In genomic region chr2:41930807-41931566, GRCh38 we compare ENCODE assay signal across 11 cellular contexts.
A peak's percentile ranks its signal among the peaks of the same experiment; 100 is the strongest.
DNase-seq lines count a peak whose midpoint lies in the region; ATAC-seq, FAIRE-seq and TF ChIP-seq lines count a peak whose summit lies in the region.
"Had no signal": no experiment of that assay in that cellular context is flagged by ENCODE, and none has a peak within 500 bp of the region (broad histone marks: within the 10 kb centered on the region; RNA-seq: fewer than 3 reads in every experiment).

No MANE protein-coding gene starts in this region.

- H3K4me2 ChIP-seq in PC-9 = peak overlapping the region; percentile 70

- no TSS peak for BruUV-seq in PC-9 (replicated peaks; lab: Mats Ljungman, UMichigan)

- intact Hi-C loops in PC-9 (cut with micrococcal nuclease; ENCODE audit: unreplicated experiment) = loop anchor here (1.0 to 5.0 kb wide), 2 partner anchors 9 to 1141 kb away; no protein-coding TSS in a partner anchor
- intact Hi-C loops in left colon (cut with DNase I, micrococcal nuclease) = no loop called here
- intact Hi-C loops in posterior cingulate gyrus (cut with DNase I) = no loop called here

- H3K27me3 ChIP-seq in PC-9 (ENCODE audit: insufficient read depth, low read depth) (no peaks in the 10 kb centered on the region), WERI-Rb-1 (ENCODE audit: insufficient read depth, low read depth, severe bottlenecking) (peaks cover 3% of the 10 kb centered on the region)

- DNase-seq in Caki2 (ENCODE audit: low read depth) (peak; percentile 65), H54 (ENCODE audit: insufficient read length, low spot score) (peak; percentile 41), PC-9 (peak; percentile 81 to 98), mesenteric fat pad (ENCODE audit: low spot score) (peak; percentile 80), WERI-Rb-1 (no peak), left colon (no peak), posterior cingulate gyrus (no peak)
- DNase-seq: activated CD8-positive, alpha-beta memory T cell treated with anti-CD3 and anti-CD28 coated beads for 24 hours; HFFc6 had no signal

- CTCF ChIA-PET in PC-9 (lab: Charles Lee) = no interaction called here

- no peaks in the 10 kb centered on the region for H3K79me2 ChIP-seq in PC-9 (ENCODE audit: low read depth)

- H3K4me3 ChIP-seq in PC-9 (peak overlapping the region; percentile 24; the same call in 1 of the 2 replicates), WERI-Rb-1 (ENCODE audit: low read depth, low read length) (no peak overlapping the region)

- peaks cover 58% of the 10 kb centered on the region for H3F3A ChIP-seq in PC-9 (ENCODE audit: insufficient read depth, low read depth)

- ATAC-seq in HG03521 (IDR thresholded peaks at IDR 0.05; ENCODE audit: unreplicated experiment) = no peak
- no peak for ATAC-seq in left colon
- ATAC-seq: SK-N-SH treated with all-trans-retinoic acid at 6 μM for 48 hours had no signal

- H3K9me2 ChIP-seq in PC-9 (ENCODE audit: insufficient read depth) = no peaks in the 10 kb centered on the region

- peak; percentile 81 for FAIRE-seq in H54 (lab: Jason Lieb, UNC)

- POLR2A ChIA-PET in PC-9 (lab: Charles Lee; ENCODE audit: unreplicated experiment) = no interaction called here

- no peaks in the 10 kb centered on the region for H4K20me1 ChIP-seq in PC-9 (ENCODE audit: insufficient read depth)

- H3K36me3 ChIP-seq in PC-9 (ENCODE audit: low read depth) = no peaks in the 10 kb centered on the region
- H3K36me3 ChIP-seq in WERI-Rb-1 = no peaks in the 10 kb centered on the region

- H2AFZ ChIP-seq in PC-9 = peak overlapping the region; percentile 30; the same call in 1 of the 2 replicates

- no peaks in the 10 kb centered on the region for H3K9me3 ChIP-seq in PC-9 (ENCODE audit: insufficient read depth, low read depth)
- H3K9me3 ChIP-seq in WERI-Rb-1 (ENCODE audit: severe bottlenecking) = no peaks in the 10 kb centered on the region

- H3K27ac ChIP-seq in PC-9 (peak overlapping the region; percentile 97), WERI-Rb-1 (no peak overlapping the region)

- in situ Hi-C loops in Caki2 (cut with HindIII; ENCODE audit: low pct_unique_long_range_greater_than_20kb, low sequenced_read_pairs) = no loop called here

- no peak for TF ChIP-seq POLR2A in H54 (IDR thresholded peaks at IDR 0.05; ENCODE audit: low read depth, low read length)

- no peak for TF ChIP-seq CTCF in PC-9 (conservative IDR thresholded peaks at IDR 0.05)
- TF ChIP-seq CTCF in WERI-Rb-1 (IDR thresholded peaks at IDR 0.05; ENCODE audit: low read depth, low read length) = no peak

- H3K4me1 ChIP-seq in PC-9 (replicated peaks; ENCODE audit: insufficient read depth) = peaks cover 85% of the 10 kb centered on the region

Comparison
In these comparisons a context has a peak if more than half of its experiments do, and no peak if none do; other contexts are left out.
1. DNase-seq: peak in Caki2 (single experiment), H54 (single experiment), PC-9 (2 of 2) and mesenteric fat pad (single experiment); none in WERI-Rb-1 (single experiment), left colon (0 of 2) and posterior cingulate gyrus (0 of 10).